In genomic region chr15:92157666-92158298, GRCh38 we compare ENCODE assay signal across 27 cellular contexts.
DNase-seq lines count a peak whose midpoint lies in the region; ATAC-seq, FAIRE-seq and TF ChIP-seq lines count a peak whose summit lies in the region.
"Had no signal": no experiment of that assay in that cellular context is flagged by ENCODE, and none has a peak within 500 bp of the region (broad histone marks: within the 10 kb centered on the region; RNA-seq: fewer than 3 reads in every experiment).

No MANE protein-coding gene starts in this region.

- no peak for FAIRE-seq in small intestine (lab: Jason Lieb, UNC)
- FAIRE-seq: endometrium, pancreas had no signal

- H3K36me3 Mint-ChIP-seq in activated T-cell treated with anti-CD3 and anti-CD28 coated beads, Interleukin-2, amount 50 U/mL, for 24 hours (ENCODE audit: low read depth) = peaks cover 23% of the 10 kb centered on the region
- no peaks in the 10 kb centered on the region for H3K36me3 Mint-ChIP-seq in progenitor cell of endocrine pancreas (ENCODE audit: insufficient read depth)
- H3K36me3 Mint-ChIP-seq: mesothelial cell of epicardium had no signal

- H3K4me3 Mint-ChIP-seq in activated T-cell treated with anti-CD3 and anti-CD28 coated beads, Interleukin-2, amount 50 U/mL, for 24 hours = no peak overlapping the region
- H3K4me3 Mint-ChIP-seq in progenitor cell of endocrine pancreas (ENCODE audit: low read depth) = no peak overlapping the region
- H3K4me3 Mint-ChIP-seq: activated CD4-positive, alpha-beta T cell treated with anti-CD3 and anti-CD28 coated beads, Interleukin-2, amount 10 ng/mL, durations not matched to agents 24 days and 14 days; activated naive CD4-positive, alpha-beta T cell treated with anti-CD3 and anti-CD28 coated beads for 36 hours; activated T-cell treated with anti-CD3 and anti-CD28 coated beads, Interleukin-2, amount 50 U/mL, for 72 hours; mesothelial cell of epicardium; naive thymus-derived CD8-positive, alpha-beta T cell; stimulated activated naive CD8-positive, alpha-beta T cell treated with anti-CD3 and anti-CD28 coated beads, Interleukin-15, Interleukin-2, amounts not matched to agents 100 ng/mL and 50 ng/mL, for 24 hours had no signal

- no peaks in the 10 kb centered on the region for H3K9me3 Mint-ChIP-seq in activated T-cell treated with anti-CD3 and anti-CD28 coated beads, Interleukin-2, amount 50 U/mL, for 24 hours
- H3K9me3 Mint-ChIP-seq in progenitor cell of endocrine pancreas (ENCODE audit: low read depth) = no peaks in the 10 kb centered on the region
- H3K9me3 Mint-ChIP-seq: activated CD4-positive, alpha-beta T cell treated with anti-CD3 and anti-CD28 coated beads, Interleukin-2, amount 10 ng/mL, durations not matched to agents 24 days and 14 days; activated naive CD4-positive, alpha-beta T cell treated with anti-CD3 and anti-CD28 coated beads for 36 hours; activated T-cell treated with anti-CD3 and anti-CD28 coated beads, Interleukin-2, amount 50 U/mL, for 72 hours; mesothelial cell of epicardium; naive thymus-derived CD8-positive, alpha-beta T cell; stimulated activated naive CD8-positive, alpha-beta T cell treated with anti-CD3 and anti-CD28 coated beads, Interleukin-15, Interleukin-2, amounts not matched to agents 100 ng/mL and 50 ng/mL, for 24 hours had no signal

- H3K27ac ChIP-seq in RWPE2 (ENCODE audit: poor library complexity, severe bottlenecking) (peak overlapping the region; percentile 17), small intestine (ENCODE audit: low read depth in 1 of 2, low read length in 1 of 2) (no peak overlapping the region)
- H3K27ac ChIP-seq: pancreas, right lobe of liver, thyroid gland, VCaP had no signal

- H3K27me3 ChIP-seq in RWPE2 (ENCODE audit: insufficient read depth, poor library complexity, severe bottlenecking) = no peaks in the 10 kb centered on the region
- H3K27me3 ChIP-seq in small intestine (ENCODE audit: control insufficient read depth in 2 of 2, insufficient read depth in 2 of 2, low read length in 2 of 2) = no peaks in the 10 kb centered on the region
- H3K27me3 ChIP-seq: pancreas, right lobe of liver, thyroid gland had no signal

- H3K4me3 ChIP-seq in RWPE2 (ENCODE audit: severe bottlenecking) (no peak overlapping the region), small intestine (ENCODE audit: low read depth in 1 of 2, low read length in 2 of 2) (no peak overlapping the region)
- H3K4me3 ChIP-seq: pancreas, right lobe of liver, thyroid gland had no signal

- H3K9me3 ChIP-seq in RWPE2 (ENCODE audit: severe bottlenecking) (no peaks in the 10 kb centered on the region), small intestine (ENCODE audit: control insufficient read depth, low read depth) (no peaks in the 10 kb centered on the region)
- H3K9me3 ChIP-seq: pancreas, right lobe of liver, thyroid gland had no signal

- no peak for ATAC-seq in RWPE2 (ENCODE audit: low read depth)
- peak; percentile 36 for ATAC-seq in esophagus mucosa
- ATAC-seq: left lobe of liver; naive thymus-derived CD8-positive, alpha-beta T cell; right lobe of liver had no signal

- TF ChIP-seq CTCF in RWPE2 (IDR thresholded peaks at IDR 0.05; ENCODE audit: poor library complexity, severe bottlenecking) (no peak), progenitor cell of endocrine pancreas (IDR thresholded peaks at IDR 0.05; ENCODE audit: unreplicated experiment) (no peak)

- peak overlapping the region; percentile 27 for H3K27ac Mint-ChIP-seq in activated T-cell treated with anti-CD3 and anti-CD28 coated beads, Interleukin-2, amount 50 U/mL, for 24 hours
- H3K27ac Mint-ChIP-seq in progenitor cell of endocrine pancreas = peak overlapping the region; percentile 21
- H3K27ac Mint-ChIP-seq: activated CD4-positive, alpha-beta T cell treated with anti-CD3 and anti-CD28 coated beads, Interleukin-2, amount 10 ng/mL, durations not matched to agents 24 days and 14 days; activated naive CD4-positive, alpha-beta T cell treated with anti-CD3 and anti-CD28 coated beads for 36 hours; activated T-cell treated with anti-CD3 and anti-CD28 coated beads, Interleukin-2, amount 50 U/mL, for 72 hours; mesothelial cell of epicardium; naive thymus-derived CD8-positive, alpha-beta T cell; stimulated activated naive CD8-positive, alpha-beta T cell treated with anti-CD3 and anti-CD28 coated beads, Interleukin-15, Interleukin-2, amounts not matched to agents 100 ng/mL and 50 ng/mL, for 24 hours had no signal

- 88 to 93% (median 89%) methylated on average over 10 of the region's 10 CpGs for WGBS in small intestine, 3 donors

- H3K36me3 ChIP-seq in RWPE2 (ENCODE audit: low read depth) (no peaks in the 10 kb centered on the region; the same call in 1 of the 2 replicates), small intestine (ENCODE audit: control insufficient read depth in 2 of 2, insufficient read depth in 2 of 2, low read length in 2 of 2) (peaks cover 0 to 2% of the 10 kb centered on the region in 2 donors)
- H3K36me3 ChIP-seq: pancreas, right lobe of liver had no signal

- DNase-seq in activated T-cell treated with anti-CD3 and anti-CD28 coated beads, Interleukin-2, amount 50 U/mL, for 24 hours = no peak
- DNase-seq in activated T-cell treated with anti-CD3 and anti-CD28 coated beads for 4 hours = no peak
- DNase-seq in RWPE2 (ENCODE audit: low spot score) = no peak
- DNase-seq in progenitor cell of endocrine pancreas (ENCODE audit: low spot score, unreplicated experiment) = no peak
- DNase-seq in midbrain (lab: John Stamatoyannopoulos, UW) = no peak
- no peak for DNase-seq in CD1c-positive myeloid dendritic cell (ENCODE audit: extremely low spot score)
- DNase-seq in small intestine = no peak
- DNase-seq: 8988T; AML-193; anterior cingulate cortex; DMS79 treated with DMSO at 0.1 percent for 48 hours; Karpas-422; naive thymus-derived CD8-positive, alpha-beta T cell; NCI-H187 treated with DMSO at 0.1 percent for 48 hours; NCI-H526 treated with DMSO at 0.1 percent for 48 hours; pancreas; right lobe of liver; thyroid gland had no signal

- no peaks in the 10 kb centered on the region for H3K27me3 Mint-ChIP-seq in activated T-cell treated with anti-CD3 and anti-CD28 coated beads, Interleukin-2, amount 50 U/mL, for 24 hours
- H3K27me3 Mint-ChIP-seq in progenitor cell of endocrine pancreas = peaks cover 4% of the 10 kb centered on the region
- H3K27me3 Mint-ChIP-seq: activated CD4-positive, alpha-beta T cell treated with anti-CD3 and anti-CD28 coated beads, Interleukin-2, amount 10 ng/mL, durations not matched to agents 24 days and 14 days; naive thymus-derived CD8-positive, alpha-beta T cell; stimulated activated naive CD8-positive, alpha-beta T cell treated with anti-CD3 and anti-CD28 coated beads, Interleukin-15, Interleukin-2, amounts not matched to agents 100 ng/mL and 50 ng/mL, for 24 hours had no signal

- H3K4me1 Mint-ChIP-seq in activated T-cell treated with anti-CD3 and anti-CD28 coated beads, Interleukin-2, amount 50 U/mL, for 24 hours (ENCODE audit: low read depth) = peaks cover 23% of the 10 kb centered on the region
- H3K4me1 Mint-ChIP-seq in progenitor cell of endocrine pancreas (ENCODE audit: low read depth) = peaks cover 20% of the 10 kb centered on the region

- H3K4me1 ChIP-seq in RWPE2 (ENCODE audit: insufficient read depth, poor library complexity, severe bottlenecking) = peaks cover 11% of the 10 kb centered on the region
- peaks cover 0 to 2% of the 10 kb centered on the region in 2 donors for H3K4me1 ChIP-seq in small intestine (ENCODE audit: control insufficient read depth in 2 of 2, insufficient read depth in 1 of 2, low read depth in 1 of 2, low read length in 1 of 2)
- H3K4me1 ChIP-seq: pancreas, right lobe of liver, thyroid gland had no signal
